ENCODE assay signal across 10 cellular contexts in the genomic region with DNA sequence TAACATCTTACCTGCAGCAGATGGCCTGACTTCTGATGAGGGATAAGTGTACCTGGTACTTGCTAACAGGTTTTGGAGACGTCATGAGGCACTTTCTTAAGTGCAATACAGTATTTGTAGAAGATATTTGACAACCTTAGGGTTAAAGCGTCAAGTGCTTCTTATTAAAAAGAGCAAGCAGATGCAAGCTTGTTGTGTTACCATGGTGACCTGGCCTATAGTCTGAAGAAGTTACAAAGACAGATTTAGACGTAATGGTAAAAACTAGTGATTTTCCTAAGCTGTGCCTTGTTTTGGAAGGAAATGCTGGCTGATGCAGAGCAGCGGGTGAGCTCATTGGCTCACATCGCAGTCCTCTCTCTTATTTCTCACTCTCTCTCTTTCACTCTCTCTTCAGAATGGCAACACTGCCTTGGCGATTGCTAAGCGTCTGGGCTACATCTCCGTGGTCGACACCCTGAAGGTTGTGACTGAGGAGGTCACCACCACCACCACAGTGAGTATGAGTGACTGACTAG.
DNase-seq lines count a peak whose midpoint lies in the region; ATAC-seq and TF ChIP-seq lines count a peak whose summit lies in the region.
"Had no signal": no experiment of that assay in that cellular context is flagged by ENCODE, and none has a peak within 500 bp of the region (broad histone marks: within the 10 kb centered on the region; RNA-seq: fewer than 3 reads in every experiment).

No MANE protein-coding gene starts in this region.

- H3K4me3 ChIP-seq in neuronal stem cell (ENCODE audit: low read length in 2 of 2) (peak overlapping the region in 1 of 2 donors; percentile 43), urinary bladder (ENCODE audit: low read depth, low read length) (peak overlapping the region; percentile 17)

- no CpG with 5 or more reads among the region's 9 CpGs for WGBS in neuronal stem cell (ENCODE audit: extremely low coverage in 2 of 2, insufficient read length in 2 of 2, insufficient replicate concordance in 1 of 2), 2 donors
- WGBS in urinary bladder: 24% methylated on average over 9 of the region's 9 CpGs

- no peak for TF ChIP-seq CTCF in glutamatergic neuron (IDR thresholded peaks at IDR 0.05; ENCODE audit: partially characterized antibody, unreplicated experiment)

- no peak overlapping the region for H3K23ac ChIP-seq in neuronal stem cell (ENCODE audit: low read depth, low read length, poor library complexity)

- H2AFZ ChIP-seq in neuronal stem cell (ENCODE audit: low read length): peak overlapping the region; percentile 88

- H3K27me3 Mint-ChIP-seq in glutamatergic neuron (ENCODE audit: unreplicated experiment) (peaks cover 15% of the 10 kb centered on the region), immature natural killer cell (ENCODE audit: low read depth in 3 of 3) (peaks cover 0 to 2% (median 0%) of the 10 kb centered on the region in 3 donors)
- H3K27me3 Mint-ChIP-seq: IgD-negative memory B cell had no signal

- H3K4ac ChIP-seq in neuronal stem cell (ENCODE audit: low read length): no peak overlapping the region

- no peak overlapping the region for H4K8ac ChIP-seq in neuronal stem cell (ENCODE audit: low read depth, low read length)

- no peak overlapping the region for H3K9ac ChIP-seq in neuronal stem cell (ENCODE audit: low read depth, low read length, poor library complexity)

- H2BK5ac ChIP-seq in neuronal stem cell (ENCODE audit: low read length): no peak overlapping the region

- H3K4me1 ChIP-seq in neuronal stem cell (ENCODE audit: control insufficient read depth in 2 of 2, insufficient read depth in 1 of 2, low read depth in 1 of 2, low read length in 2 of 2) (peaks cover 12 to 22% of the 10 kb centered on the region in 2 donors), urinary bladder (ENCODE audit: insufficient read depth) (peaks cover 1% of the 10 kb centered on the region)

- peaks cover 66% of the 10 kb centered on the region for H3K4me1 Mint-ChIP-seq in glutamatergic neuron (ENCODE audit: low read depth, unreplicated experiment)
- peaks cover 0 to 2% of the 10 kb centered on the region in 2 donors for H3K4me1 Mint-ChIP-seq in immature natural killer cell
- H3K4me1 Mint-ChIP-seq: IgD-negative memory B cell had no signal

- no peak overlapping the region for H2BK15ac ChIP-seq in neuronal stem cell (ENCODE audit: low read length)

- H3K27me3 ChIP-seq in neuronal stem cell (ENCODE audit: control insufficient read depth in 3 of 3, insufficient read depth in 3 of 3, low read depth in 1 of 3, low read length in 3 of 3): no peaks in the 10 kb centered on the region

- H3K36me3 Mint-ChIP-seq in glutamatergic neuron (ENCODE audit: unreplicated experiment): no peaks in the 10 kb centered on the region
- no peaks in the 10 kb centered on the region for H3K36me3 Mint-ChIP-seq in immature natural killer cell

- H3K79me1 ChIP-seq in neuronal stem cell (ENCODE audit: low read depth, low read length): no peaks in the 10 kb centered on the region

- H3K36me3 ChIP-seq in neuronal stem cell (replicated peaks in 1 of 2; ENCODE audit: control insufficient read depth in 2 of 2, insufficient read depth in 2 of 2, low read length in 2 of 2) (no peaks in the 10 kb centered on the region), urinary bladder (ENCODE audit: insufficient read depth) (no peaks in the 10 kb centered on the region)

- no peak overlapping the region for H3K18ac ChIP-seq in neuronal stem cell (ENCODE audit: low read length)

- peak overlapping the region; percentile 86 for H3K4me3 Mint-ChIP-seq in glutamatergic neuron (ENCODE audit: unreplicated experiment)
- H3K4me3 Mint-ChIP-seq in immature natural killer cell: no peak overlapping the region
- H3K4me3 Mint-ChIP-seq: IgD-negative memory B cell had no signal

- H3K4me2 ChIP-seq in neuronal stem cell (ENCODE audit: insufficient read depth, low read length, poor library complexity, severe bottlenecking): peak overlapping the region; percentile 70

- no peak overlapping the region for H4K91ac ChIP-seq in neuronal stem cell (ENCODE audit: low read depth, low read length, poor library complexity)

- H3K9me3 ChIP-seq in neuronal stem cell (replicated peaks in 1 of 2; ENCODE audit: control insufficient read depth in 2 of 2, insufficient read depth in 1 of 2, low read depth in 1 of 2, low read length in 2 of 2): no peaks in the 10 kb centered on the region

- H3K14ac ChIP-seq in neuronal stem cell (ENCODE audit: low read length): no peak overlapping the region

- H3K27ac ChIP-seq in neuronal stem cell (replicated peaks; ENCODE audit: low read length) (peak overlapping the region; percentile 52), urinary bladder (ENCODE audit: low read depth) (no peak overlapping the region)

- no peak overlapping the region for H2BK120ac ChIP-seq in neuronal stem cell (ENCODE audit: low read depth, low read length)

- H3K27ac Mint-ChIP-seq in glutamatergic neuron (ENCODE audit: unreplicated experiment): peak overlapping the region; percentile 99
- H3K27ac Mint-ChIP-seq in immature natural killer cell: no peak overlapping the region
- H3K27ac Mint-ChIP-seq: IgD-negative memory B cell had no signal

- peaks cover 18% of the 10 kb centered on the region for H3K9me3 Mint-ChIP-seq in glutamatergic neuron (ENCODE audit: unreplicated experiment)
- H3K9me3 Mint-ChIP-seq in immature natural killer cell: peaks cover 0 to 3% (median 0%) of the 10 kb centered on the region in 6 donors
- H3K9me3 Mint-ChIP-seq: IgD-negative memory B cell had no signal

- H2AK5ac ChIP-seq in neuronal stem cell (ENCODE audit: low read depth, low read length): no peak overlapping the region

- H2BK12ac ChIP-seq in neuronal stem cell (ENCODE audit: low read length): no peak overlapping the region

- no peak for ATAC-seq in GM18907 (IDR thresholded peaks at IDR 0.05; ENCODE audit: unreplicated experiment)

- peak; percentile 57 for DNase-seq in NCI-H82 (lab: John Stamatoyannopoulos, UW)
- no peak for DNase-seq in NCI-H82 treated with DMSO at 0.1 percent for 48 hours (lab: John Stamatoyannopoulos, UW; ENCODE audit: unreplicated experiment)
- DNase-seq in glutamatergic neuron: no peak
- no peak for DNase-seq in neuronal stem cell (ENCODE audit: low spot score)
- no peak for DNase-seq in GM19240 (ENCODE audit: insufficient read length, low spot score)
- no peak for DNase-seq in immature natural killer cell
- DNase-seq: activated CD4-positive, alpha-beta T cell treated with anti-CD3 and anti-CD28 coated beads for 48 hours had no signal
